ENCODE assay signal across 23 cellular contexts in genomic region chr16:47320546-47321315, GRCh38.
DNase-seq lines count a peak whose midpoint lies in the region; TF ChIP-seq lines count a peak whose summit lies in the region.
"Had no signal": no experiment of that assay in that cellular context is flagged by ENCODE, and none has a peak within 500 bp of the region (broad histone marks: within the 10 kb centered on the region; RNA-seq: fewer than 3 reads in every experiment).

No MANE protein-coding gene starts in this region.

- H3K4me2 ChIP-seq in Karpas-422 (ENCODE audit: low read depth, low read length, poor library complexity, severe bottlenecking), result no peak overlapping the region

- no peaks in the 10 kb centered on the region for H3K27me3 Mint-ChIP-seq in brain
- H3K27me3 Mint-ChIP-seq: activated naive CD4-positive, alpha-beta T cell treated with anti-CD3 and anti-CD28 coated beads, Interleukin-2, amount 10 ng/mL, durations not matched to agents 7 days and 5 days; memory B cell had no signal

- no peaks in the 10 kb centered on the region for H3K9me3 ChIP-seq in Karpas-422 (ENCODE audit: low read length)
- H3K9me3 ChIP-seq: colonic mucosa had no signal

- H3K27ac ChIP-seq in Karpas-422 (ENCODE audit: low read length), result peak overlapping the region; percentile 19
- H3K27ac ChIP-seq: colonic mucosa, spleen, VCaP had no signal

- 0 out of 2 replicates have a peak, but pooled peaks cover 5% of the 10 kb centered on the region for H3K36me3 ChIP-seq in Karpas-422 (ENCODE audit: insufficient read depth, low read length)
- H3K36me3 ChIP-seq: colonic mucosa, spleen had no signal

- DNase-seq in COLO829 (ENCODE audit: low spot score) (peak; percentile 1), Karpas-422 (no peak), myocyte (ENCODE audit: low read depth) (peak; percentile 16), GM10266 (ENCODE audit: extremely low spot score) (no peak), pons (ENCODE audit: low spot score) (no peak), NCI-H82 treated with DMSO at 0.1 percent for 48 hours (lab: John Stamatoyannopoulos, UW; ENCODE audit: unreplicated experiment) (no peak), kidney glomerular epithelial cell (lab: John Stamatoyannopoulos, UW) (no peak)
- DNase-seq: activated CD4-positive, alpha-beta T cell treated with anti-CD3 and anti-CD28 coated beads, Interleukin-2, amount 50 U/mL, for 48 hours; activated naive CD4-positive, alpha-beta T cell treated with anti-CD3 and anti-CD28 coated beads, Interleukin-2, amount 10 ng/mL, durations not matched to agents 7 days and 5 days; colonic mucosa; endodermal cell; H7; hypothalamus; natural killer cell; NCI-H1436 treated with DMSO at 0.1 percent for 48 hours; NCI-H774; OCI-M1; SHP77 treated with DMSO at 0.1 percent for 48 hours; spleen had no signal

- TF ChIP-seq CTCF in brain (conservative IDR thresholded peaks at IDR 0.05) (no peak), GM10266 (IDR thresholded peaks at IDR 0.05; ENCODE audit: control insufficient read depth, insufficient read depth, low read depth, missing control alignments) (no peak)

- H3K4me3 ChIP-seq in Karpas-422 (ENCODE audit: low read length), result no peak overlapping the region
- H3K4me3 ChIP-seq: colonic mucosa, spleen had no signal

- no peaks in the 10 kb centered on the region for H3K9me2 ChIP-seq in Karpas-422 (replicated peaks; ENCODE audit: insufficient read depth, low read length)

- H3K36me3 Mint-ChIP-seq in brain, result peaks cover 17% of the 10 kb centered on the region
- H3K36me3 Mint-ChIP-seq: activated naive CD4-positive, alpha-beta T cell treated with anti-CD3 and anti-CD28 coated beads, Interleukin-2, amount 10 ng/mL, durations not matched to agents 7 days and 5 days; natural killer cell had no signal

- peaks cover 60% of the 10 kb centered on the region for H3K4me1 ChIP-seq in Karpas-422 (ENCODE audit: low read length)
- H3K4me1 ChIP-seq: colonic mucosa, spleen had no signal

- no peak overlapping the region for H3K9ac ChIP-seq in Karpas-422 (ENCODE audit: low read length)

- H3K4me1 Mint-ChIP-seq in brain, result peaks cover 38% of the 10 kb centered on the region
- H3K4me1 Mint-ChIP-seq: activated naive CD4-positive, alpha-beta T cell treated with anti-CD3 and anti-CD28 coated beads, Interleukin-2, amount 10 ng/mL, durations not matched to agents 7 days and 5 days; endodermal cell had no signal

- H2AFZ ChIP-seq in Karpas-422 (ENCODE audit: low read length), result no peak overlapping the region

- H3K27ac Mint-ChIP-seq in brain, result peak overlapping the region in 4 of 5 experiments; percentile 12 to 94 (median 76)
- H3K27ac Mint-ChIP-seq: activated naive CD4-positive, alpha-beta T cell treated with anti-CD3 and anti-CD28 coated beads, Interleukin-2, amount 10 ng/mL, durations not matched to agents 7 days and 5 days; endodermal cell; memory B cell; T-helper 1 cell treated with Interleukin-12 subunit alpha and Interleukin-12 subunit beta and Interleukin-4 antibody, amounts not matched to agents 30 μg/mL and 1 μg/mL, for 36 hours had no signal

- H3K9me3 Mint-ChIP-seq in brain, result peaks cover 13 to 22% (median 16%) of the 10 kb centered on the region in 5 experiments
- H3K9me3 Mint-ChIP-seq: T-helper 1 cell treated with Interleukin-12 subunit alpha and Interleukin-12 subunit beta and Interleukin-4 antibody, amounts not matched to agents 30 μg/mL and 1 μg/mL, for 36 hours had no signal

- H4K20me1 ChIP-seq in Karpas-422 (ENCODE audit: insufficient read depth, low read depth, low read length), result no peaks in the 10 kb centered on the region

- H3K4me3 Mint-ChIP-seq in brain, result peak overlapping the region in 2 of 5 experiments; percentile 30 to 41
- H3K4me3 Mint-ChIP-seq: activated naive CD4-positive, alpha-beta T cell treated with anti-CD3 and anti-CD28 coated beads, Interleukin-2, amount 10 ng/mL, durations not matched to agents 7 days and 5 days; endodermal cell; memory B cell; natural killer cell; T-helper 1 cell treated with Interleukin-12 subunit alpha and Interleukin-12 subunit beta and Interleukin-4 antibody, amounts not matched to agents 30 μg/mL and 1 μg/mL, for 36 hours had no signal

- no peaks in the 10 kb centered on the region for H3K27me3 ChIP-seq in Karpas-422 (ENCODE audit: low read length)
- H3K27me3 ChIP-seq: colonic mucosa, spleen had no signal

- peaks cover 44% of the 10 kb centered on the region for H3K79me2 ChIP-seq in Karpas-422 (ENCODE audit: low read length)

Comparison
In these comparisons a context has a peak if more than half of its experiments do, and no peak if none do; other contexts are left out.
1. DNase-seq: peak in COLO829 (single experiment) and myocyte (single experiment); none in Karpas-422 (single experiment), GM10266 (single experiment), pons (single experiment), NCI-H82 treated with DMSO at 0.1 percent for 48 hours (single experiment) and kidney glomerular epithelial cell (single experiment).